Comparison of ENCODE assay signal across 8 cellular contexts in the genomic region with DNA sequence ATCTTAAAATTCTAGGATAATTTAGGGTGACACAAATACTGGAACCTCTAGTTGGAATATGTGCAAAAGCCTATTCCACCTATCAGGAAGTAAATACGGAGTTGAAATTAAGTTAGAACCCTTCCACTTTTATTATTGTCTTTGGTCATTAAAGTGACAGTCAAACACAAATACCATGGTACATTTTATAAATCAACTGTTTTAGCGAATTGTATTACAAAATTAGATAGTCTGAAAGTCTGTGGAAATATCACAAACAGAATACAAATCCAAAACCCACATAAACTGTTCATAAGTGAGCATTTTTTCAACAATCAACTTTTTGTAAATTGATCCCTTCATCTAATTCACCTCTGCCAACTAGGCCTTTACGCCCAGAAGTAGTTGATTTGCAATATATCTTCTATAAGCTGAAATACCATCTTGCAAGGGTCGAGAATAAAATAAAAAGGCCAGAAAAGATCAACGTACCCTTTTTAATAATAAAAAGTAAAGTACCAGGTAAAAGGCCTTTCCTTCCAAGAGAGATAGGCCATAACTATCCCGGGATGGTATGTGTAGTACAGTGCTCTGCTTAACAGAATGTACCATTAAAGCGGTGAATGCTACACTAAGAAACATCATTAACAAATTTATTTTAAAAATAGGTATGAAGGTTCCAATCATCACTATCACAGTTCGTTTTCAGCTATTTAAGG. TPM values are rescaled to one million over a fixed set of nuclear protein-coding genes. Genes with fewer than 3 reads are reported as not detected.
DNase-seq lines count a peak whose midpoint lies in the region; ATAC-seq and TF ChIP-seq lines count a peak whose summit lies in the region.

No MANE protein-coding gene starts in this region.

- intact Hi-C loops in CD8-positive, alpha-beta T cell (cut with DNase I, micrococcal nuclease) = loop anchor here (2.0 to 10.0 kb wide), 9 partner anchors 43 to 728 kb away; a partner anchor contains a TSS

- H3K4me3 Mint-ChIP-seq in CD8-positive, alpha-beta T cell = peak overlapping the region; percentile 92

- ATAC-seq in CD8-positive, alpha-beta T cell = no peak
- no peak for ATAC-seq in HG02588 (IDR thresholded peaks at IDR 0.05; ENCODE audit: unreplicated experiment)

- H3K9me3 ChIP-seq in CD8-positive, alpha-beta T cell (ENCODE audit: low read length) = no peaks in the 10 kb centered on the region
- no peaks in the 10 kb centered on the region for H3K9me3 ChIP-seq in mononuclear cell (ENCODE audit: low read depth, low read length)

- peak overlapping the region; percentile 97 for H3K27ac Mint-ChIP-seq in CD8-positive, alpha-beta T cell

- H3K27ac ChIP-seq in CD8-positive, alpha-beta T cell (ENCODE audit: low read depth, low read length) = peak overlapping the region; percentile 82

- H3K36me3 ChIP-seq in CD8-positive, alpha-beta T cell (ENCODE audit: insufficient read depth, low read length) = peaks cover 4% of the 10 kb centered on the region

- H3K4me1 Mint-ChIP-seq in CD8-positive, alpha-beta T cell (ENCODE audit: low read depth) = peaks cover 46% of the 10 kb centered on the region

- peaks cover 45% of the 10 kb centered on the region for H3K4me1 ChIP-seq in CD8-positive, alpha-beta T cell (ENCODE audit: insufficient read depth, low read length)
- H3K4me1 ChIP-seq in mononuclear cell (ENCODE audit: insufficient read depth, low read length) = peaks cover 54% of the 10 kb centered on the region

- H3K36me3 Mint-ChIP-seq in CD8-positive, alpha-beta T cell = peaks cover 34% of the 10 kb centered on the region

- POLR2A ChIA-PET in CD8-positive, alpha-beta T cell (lab: Charles Lee) = interaction anchor here (0.6 to 1.6 kb wide), 9 partner anchors 9 to 69 kb away, joined by 3 to 12 read pairs (median 3); a partner anchor contains a TSS

- peak overlapping the region; percentile 77 for H3K4me3 ChIP-seq in CD8-positive, alpha-beta T cell (ENCODE audit: low read depth, low read length)
- H3K4me3 ChIP-seq in Jurkat, Clone E6-1 (ENCODE audit: low read length) = peak overlapping the region; percentile 89
- H3K4me3 ChIP-seq in mononuclear cell (ENCODE audit: low read length) = peak overlapping the region; percentile 81

- DNase-seq in CD8-positive, alpha-beta T cell = no peak
- no peak for DNase-seq in Jurkat, Clone E6-1 (ENCODE audit: low read depth, low spot score)
- DNase-seq in cerebellum (ENCODE audit: low spot score) (peak; percentile 8), NCI-H2107 (lab: John Stamatoyannopoulos, UW) (no peak), NK-92 (lab: John Stamatoyannopoulos, UW; ENCODE audit: unreplicated experiment) (no peak), mucosa of gallbladder (ENCODE audit: low spot score) (no peak)

- CTCF ChIA-PET in CD8-positive, alpha-beta T cell (lab: Charles Lee) = interaction anchor here (1.0 to 2.3 kb wide), 3 partner anchors 43 to 69 kb away, joined by 3 to 13 read pairs (median 4); a partner anchor contains a TSS

- H3K27me3 Mint-ChIP-seq in CD8-positive, alpha-beta T cell (ENCODE audit: low read depth) = no peaks in the 10 kb centered on the region

- H3K9me3 Mint-ChIP-seq in CD8-positive, alpha-beta T cell = no peaks in the 10 kb centered on the region

- no peak for TF ChIP-seq CTCF in CD8-positive, alpha-beta T cell (IDR thresholded peaks at IDR 0.05)

- no peaks in the 10 kb centered on the region for H3K27me3 ChIP-seq in CD8-positive, alpha-beta T cell (ENCODE audit: insufficient read depth, low read length)
- no peaks in the 10 kb centered on the region for H3K27me3 ChIP-seq in mononuclear cell (ENCODE audit: insufficient read depth, low read length)

RNA-seq across cellular contexts. Expression of a gene that starts 1.3 kb away (rescaled TPM):
- 100 to 1,000 TPM in 1 of 2 experiments, 10 to 100 TPM in 1; 99.6 to 103 TPM for total RNA-seq in CD8-positive, alpha-beta T cell
- polyA plus RNA-seq in Jurkat, Clone E6-1 (2012; ENCODE audit: insufficient read depth, insufficient read length) = 43.9 TPM
- 246 TPM for total RNA-seq in cerebellum
- 159 TPM for total RNA-seq in mononuclear cell
- 88.2 TPM for total RNA-seq in mucosa of gallbladder
